ENCODE assay signal across 10 cellular contexts in genomic region chr5:179765400-179765799, GRCh38. TPM values are rescaled to one million over a fixed set of nuclear protein-coding genes. Genes with fewer than 3 reads are reported as not detected.
DNase-seq lines count a peak whose midpoint lies in the region; ATAC-seq and TF ChIP-seq lines count a peak whose summit lies in the region.
"Had no signal": no experiment of that assay in that cellular context is flagged by ENCODE, and none has a peak within 500 bp of the region (broad histone marks: within the 10 kb centered on the region; RNA-seq: fewer than 3 reads in every experiment).

No MANE protein-coding gene starts in this region.

- H3K9me3 Mint-ChIP-seq in activated CD4-positive, alpha-beta T cell treated with anti-CD3 and anti-CD28 coated beads, Interleukin-2, amount 10 ng/mL, durations not matched to agents 24 days and 14 days = no peaks in the 10 kb centered on the region
- H3K9me3 Mint-ChIP-seq in type B pancreatic cell = no peaks in the 10 kb centered on the region

- ATAC-seq in GM18868 (IDR thresholded peaks at IDR 0.05; ENCODE audit: unreplicated experiment) = no peak
- no peak for ATAC-seq in HG03196 (IDR thresholded peaks at IDR 0.05; ENCODE audit: unreplicated experiment)

- no peak for TF ChIP-seq CTCF in right atrium auricular region (IDR thresholded peaks at IDR 0.05)
- TF ChIP-seq CTCF in type B pancreatic cell (conservative IDR thresholded peaks at IDR 0.05) = no peak
- no peak for TF ChIP-seq CTCF in colonic mucosa (IDR thresholded peaks at IDR 0.05)

- H3K4me1 ChIP-seq in right atrium auricular region = peaks cover 0 to 60% of the 10 kb centered on the region in 2 donors
- peaks cover 11% of the 10 kb centered on the region for H3K4me1 ChIP-seq in colonic mucosa

- H3K4me3 ChIP-seq in right atrium auricular region (no peak overlapping the region), colonic mucosa (no peak overlapping the region)

- no peak overlapping the region for H3K9ac ChIP-seq in colonic mucosa (ENCODE audit: low read depth in 2 of 2, low read length in 2 of 2)

- peaks cover 36% of the 10 kb centered on the region for H3K36me3 ChIP-seq in right atrium auricular region
- peaks cover 6% of the 10 kb centered on the region for H3K36me3 ChIP-seq in colonic mucosa

- H3K9me3 ChIP-seq in right atrium auricular region (no peaks in the 10 kb centered on the region), colonic mucosa (no peaks in the 10 kb centered on the region)

- intact Hi-C loops in activated CD4-positive, alpha-beta T cell treated with anti-CD3 and anti-CD28 coated beads, Interleukin-2, amount 10 ng/mL, durations not matched to agents 24 days and 14 days (cut with micrococcal nuclease) = no loop called here
- intact Hi-C loops in colonic mucosa (cut with DNase I) = no loop called here

- H3K27me3 ChIP-seq in right atrium auricular region = no peaks in the 10 kb centered on the region
- no peaks in the 10 kb centered on the region for H3K27me3 ChIP-seq in colonic mucosa

- no peaks in the 10 kb centered on the region for H3K27me3 Mint-ChIP-seq in activated CD4-positive, alpha-beta T cell treated with anti-CD3 and anti-CD28 coated beads, Interleukin-2, amount 10 ng/mL, durations not matched to agents 24 days and 14 days
- no peaks in the 10 kb centered on the region for H3K27me3 Mint-ChIP-seq in type B pancreatic cell

- H3K27ac ChIP-seq in right atrium auricular region = peak overlapping the region; percentile 58 to 59
- H3K27ac ChIP-seq in colonic mucosa = no peak overlapping the region

- no peak overlapping the region for H3K4me3 Mint-ChIP-seq in activated CD4-positive, alpha-beta T cell treated with anti-CD3 and anti-CD28 coated beads, Interleukin-2, amount 10 ng/mL, durations not matched to agents 24 days and 14 days
- no peak overlapping the region for H3K4me3 Mint-ChIP-seq in type B pancreatic cell

- H3K27ac Mint-ChIP-seq in activated CD4-positive, alpha-beta T cell treated with anti-CD3 and anti-CD28 coated beads, Interleukin-2, amount 10 ng/mL, durations not matched to agents 24 days and 14 days = peak overlapping the region; percentile 5
- H3K27ac Mint-ChIP-seq in type B pancreatic cell = peak overlapping the region; percentile 67

- peaks cover 27% of the 10 kb centered on the region for H3K36me3 Mint-ChIP-seq in activated CD4-positive, alpha-beta T cell treated with anti-CD3 and anti-CD28 coated beads, Interleukin-2, amount 10 ng/mL, durations not matched to agents 24 days and 14 days (ENCODE audit: low read depth)
- H3K36me3 Mint-ChIP-seq in type B pancreatic cell = peaks cover 12% of the 10 kb centered on the region

- no peak for DNase-seq in activated CD4-positive, alpha-beta T cell treated with anti-CD3 and anti-CD28 coated beads, Interleukin-2, amount 10 ng/mL, durations not matched to agents 24 days and 14 days
- no peak for DNase-seq in activated CD4-positive, alpha-beta T cell treated with anti-CD3 and anti-CD28 coated beads for 4 hours
- DNase-seq in amniotic epithelial cell (ENCODE audit: low read depth) (peak; percentile 74), right atrium auricular region (ENCODE audit: low spot score) (peak; percentile 85), type B pancreatic cell (ENCODE audit: extremely low spot score, unreplicated experiment) (no peak), colonic mucosa (no peak)
- DNase-seq: effector memory CD4-positive, alpha-beta T cell; SHP77 treated with DMSO at 0.1 percent for 48 hours had no signal

- H3K4me1 Mint-ChIP-seq in activated CD4-positive, alpha-beta T cell treated with anti-CD3 and anti-CD28 coated beads, Interleukin-2, amount 10 ng/mL, durations not matched to agents 24 days and 14 days = peaks cover 32% of the 10 kb centered on the region
- H3K4me1 Mint-ChIP-seq in type B pancreatic cell (ENCODE audit: unreplicated experiment) = peaks cover 28% of the 10 kb centered on the region

RNA-seq across cellular contexts. Expression of gene LTC4S, which starts 28.4 kb away (rescaled TPM):
- 0.88 and 1.6 TPM in 2 replicates for total RNA-seq in activated CD4-positive, alpha-beta T cell treated with anti-CD3 and anti-CD28 coated beads, Interleukin-2, amount 10 ng/mL, durations not matched to agents 24 days and 14 days
- total RNA-seq in right atrium auricular region (10 to 100 TPM in 1 of 2 donors, 1 to 10 TPM in 1; 9.0 to 11.1 TPM), type B pancreatic cell (ENCODE audit: low replicate concordance) (4.0 and 6.5 TPM in 2 replicates), colonic mucosa (1 to 10 TPM; 5.3 to 5.4 TPM)

RNA-seq across cellular contexts. Expression of gene MAML1, which starts 32.8 kb away (rescaled TPM):
- 34.6 and 37.3 TPM in 2 replicates for total RNA-seq in activated CD4-positive, alpha-beta T cell treated with anti-CD3 and anti-CD28 coated beads, Interleukin-2, amount 10 ng/mL, durations not matched to agents 24 days and 14 days
- 10 to 100 TPM; 10.8 to 16.6 TPM for total RNA-seq in right atrium auricular region
- 32.9 and 42.6 TPM in 2 replicates for total RNA-seq in type B pancreatic cell (ENCODE audit: low replicate concordance)
- total RNA-seq in colonic mucosa = 10 to 100 TPM; 29.7 TPM

RNA-seq across cellular contexts. Expression of gene MGAT4B, which starts 41.3 kb away (rescaled TPM):
- 126 and 134 TPM in 2 replicates for total RNA-seq in activated CD4-positive, alpha-beta T cell treated with anti-CD3 and anti-CD28 coated beads, Interleukin-2, amount 10 ng/mL, durations not matched to agents 24 days and 14 days
- total RNA-seq in right atrium auricular region (10 to 100 TPM; 71.7 to 77.1 TPM), type B pancreatic cell (ENCODE audit: low replicate concordance) (169 and 211 TPM in 2 replicates), colonic mucosa (100 to 1,000 TPM; 332 to 540 TPM)

RNA-seq across cellular contexts. Expression of gene SQSTM1, which starts 55.3 kb away (rescaled TPM):
- 177 and 183 TPM in 2 replicates for total RNA-seq in activated CD4-positive, alpha-beta T cell treated with anti-CD3 and anti-CD28 coated beads, Interleukin-2, amount 10 ng/mL, durations not matched to agents 24 days and 14 days
- total RNA-seq in right atrium auricular region = 100 to 1,000 TPM; 379 to 436 TPM
- total RNA-seq in type B pancreatic cell (ENCODE audit: low replicate concordance) = 133 and 191 TPM in 2 replicates
- total RNA-seq in colonic mucosa = 100 to 1,000 TPM; 262 to 388 TPM

Comparison
In these comparisons a context has a peak if more than half of its experiments do, and no peak if none do; other contexts are left out.
1. DNase-seq: peak in amniotic epithelial cell (single experiment) and right atrium auricular region (single experiment); none in activated CD4-positive, alpha-beta T cell treated with anti-CD3 and anti-CD28 coated beads, Interleukin-2, amount 10 ng/mL, durations not matched to agents 24 days and 14 days (single experiment), activated CD4-positive, alpha-beta T cell treated with anti-CD3 and anti-CD28 coated beads for 4 hours (0 of 2), type B pancreatic cell (single experiment) and colonic mucosa (single experiment).